23 cellular contexts compared by ENCODE assay signal in the genomic region with DNA sequence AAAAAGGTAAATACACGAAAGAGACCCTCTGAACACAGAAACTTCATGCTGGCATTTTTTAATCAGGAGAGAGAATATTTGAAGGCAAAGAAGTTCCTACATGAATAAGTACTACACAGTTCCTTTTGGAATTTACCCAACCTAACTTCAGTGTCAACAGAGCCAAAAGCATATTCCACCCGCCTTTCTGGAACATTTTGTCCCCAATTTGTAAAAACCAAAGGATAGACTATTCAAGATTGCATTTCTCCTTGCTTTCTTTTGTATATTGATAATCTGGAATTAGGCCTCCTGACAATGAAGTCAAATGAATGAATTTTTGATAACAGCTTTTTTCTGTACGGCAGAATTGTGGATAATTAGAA. TPM values are rescaled to one million over a fixed set of nuclear protein-coding genes. Genes with fewer than 3 reads are reported as not detected.
DNase-seq lines count a peak whose midpoint lies in the region; ATAC-seq, FAIRE-seq and TF ChIP-seq lines count a peak whose summit lies in the region.
"Had no signal": no experiment of that assay in that cellular context is flagged by ENCODE, and none has a peak within 500 bp of the region (broad histone marks: within the 10 kb centered on the region; RNA-seq: fewer than 3 reads in every experiment).

No MANE protein-coding gene starts in this region.

- peak overlapping the region; percentile 73 for H3K27ac ChIP-seq in left ventricle myocardium inferior (replicated peaks)
- H3K27ac ChIP-seq in rectal smooth muscle tissue (ENCODE audit: low read depth, low read length): peak overlapping the region; percentile 38
- H3K27ac ChIP-seq in uterus: peak overlapping the region; percentile 14 to 31
- H3K27ac ChIP-seq: 22Rv1, GM23248 had no signal

- H3K9me3 ChIP-seq in left ventricle myocardium inferior (replicated peaks) (no peaks in the 10 kb centered on the region), uterus (no peaks in the 10 kb centered on the region)
- H3K9me3 ChIP-seq: BE2C had no signal

- no peak for TF ChIP-seq CTCF in left ventricle myocardium inferior (IDR thresholded peaks at IDR 0.05; ENCODE audit: borderline replicate concordance)
- TF ChIP-seq CTCF in uterus (IDR thresholded peaks at IDR 0.05): no peak

- H3K36me3 ChIP-seq in left ventricle myocardium inferior (no peaks in the 10 kb centered on the region), rectal smooth muscle tissue (ENCODE audit: control insufficient read depth, insufficient read depth, low read length) (no peaks in the 10 kb centered on the region), uterus (no peaks in the 10 kb centered on the region)
- H3K36me3 ChIP-seq: BE2C had no signal

- ATAC-seq in GM19035 (IDR thresholded peaks at IDR 0.05; ENCODE audit: unreplicated experiment) (no peak), GM21619 (IDR thresholded peaks at IDR 0.05; ENCODE audit: unreplicated experiment) (no peak)
- ATAC-seq: naive thymus-derived CD8-positive, alpha-beta T cell; stimulated activated naive CD8-positive, alpha-beta T cell treated with anti-CD3 and anti-CD28 coated beads, Interleukin-15, Interleukin-2, amounts not matched to agents 100 U/mL and 50 U/mL, for 24 hours had no signal

- intact Hi-C loops in left ventricle myocardium inferior (cut with micrococcal nuclease) (no loop called here), uterus (cut with DNase I; ENCODE audit: low total_unique reads) (no loop called here)

- no peak overlapping the region for H3K9ac ChIP-seq in rectal smooth muscle tissue (ENCODE audit: low read length)
- H3K9ac ChIP-seq: GM23248 had no signal

- H3K4me3 ChIP-seq in left ventricle myocardium inferior: no peak overlapping the region
- no peak overlapping the region for H3K4me3 ChIP-seq in rectal smooth muscle tissue (ENCODE audit: low read length)
- H3K4me3 ChIP-seq in uterus: no peak overlapping the region
- H3K4me3 ChIP-seq: GM23248, lung had no signal

- no peak for TF ChIP-seq POLR2A in uterus (IDR thresholded peaks at IDR 0.05)

- H3K4me1 ChIP-seq in left ventricle myocardium inferior (no peaks in the 10 kb centered on the region), rectal smooth muscle tissue (ENCODE audit: control insufficient read depth, insufficient read depth, low read length) (peaks cover 2% of the 10 kb centered on the region), uterus (no peaks in the 10 kb centered on the region)
- H3K4me1 ChIP-seq: BE2C had no signal

- no peak for FAIRE-seq in frontal cortex (lab: Jason Lieb, UNC)
- FAIRE-seq: endometrium, GM12892 had no signal

- no peaks in the 10 kb centered on the region for H3K27me3 ChIP-seq in left ventricle myocardium inferior (ENCODE audit: low read depth)
- H3K27me3 ChIP-seq in rectal smooth muscle tissue (ENCODE audit: control insufficient read depth, insufficient read depth, low read length): no peaks in the 10 kb centered on the region
- H3K27me3 ChIP-seq in uterus: no peaks in the 10 kb centered on the region
- H3K27me3 ChIP-seq: BE2C had no signal

- DNase-seq in DMS79 treated with DMSO at 0.1 percent for 48 hours (lab: John Stamatoyannopoulos, UW) (peak; percentile 51), DMS79 (lab: John Stamatoyannopoulos, UW) (no peak), left ventricle myocardium inferior (no peak), uterus (no peak), frontal cortex (ENCODE audit: low spot score in 2 of 2) (no peak)
- DNase-seq: activated CD4-positive, CD25-positive, alpha-beta regulatory T cell; activated CD8-positive, alpha-beta memory T cell treated with anti-CD3 and anti-CD28 coated beads for 24 hours; BE2C; foreskin fibroblast; IMR-90; naive thymus-derived CD8-positive, alpha-beta T cell; NCI-H510A; SIG-M5; stimulated activated naive CD8-positive, alpha-beta T cell treated with anti-CD3 and anti-CD28 coated beads, Interleukin-15, Interleukin-2, amounts not matched to agents 100 U/mL and 50 U/mL, for 24 hours; T-helper 2 cell had no signal

RNA-seq across cellular contexts. Expression of gene TRAF1, which starts 39.4 kb away (rescaled TPM):
- total RNA-seq in left ventricle myocardium inferior: 2.6 TPM
- total RNA-seq in uterus: 1 to 10 TPM in 2 of 4 donors, under 1 TPM in 2; 0.51 to 8.7 (median 2.6) TPM
- 1.6 TPM for total RNA-seq in frontal cortex

Comparison
In these comparisons a context has a peak if more than half of its experiments do, and no peak if none do; other contexts are left out.
1. H3K27ac ChIP-seq: peak in every context shown above with its lines; median percentile 73 in left ventricle myocardium inferior; 38 in rectal smooth muscle tissue; 22 in uterus.